ENCODE assay signal across 23 cellular contexts in the genomic region with DNA sequence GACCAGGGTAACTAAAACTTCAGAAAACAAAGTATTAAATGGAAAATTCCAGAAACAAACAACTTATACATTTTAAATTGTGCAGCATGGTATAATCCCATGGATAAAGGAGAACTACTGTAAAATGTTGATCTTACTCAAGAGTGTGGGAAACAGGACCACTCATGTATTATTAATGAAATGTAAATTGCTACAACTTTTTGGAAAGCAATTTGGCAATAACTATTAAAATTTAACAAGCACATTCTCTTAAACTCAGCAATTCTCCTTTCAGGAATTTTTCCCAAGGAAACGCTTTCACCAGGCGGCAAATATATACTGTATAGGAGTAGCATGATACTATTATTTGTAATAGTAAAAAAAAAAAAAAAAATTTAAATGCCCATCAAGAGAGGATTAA.
A peak's percentile ranks its signal among the peaks of the same experiment; 100 is the strongest.
DNase-seq lines count a peak whose midpoint lies in the region; ATAC-seq and TF ChIP-seq lines count a peak whose summit lies in the region.
"Had no signal": no experiment of that assay in that cellular context is flagged by ENCODE, and none has a peak within 500 bp of the region (broad histone marks: within the 10 kb centered on the region; RNA-seq: fewer than 3 reads in every experiment).

No MANE protein-coding gene starts in this region.

- peaks cover 16 to 22% of the 10 kb centered on the region in 2 experiments for H3K9me3 ChIP-seq in CD4-positive, CD25-positive, alpha-beta regulatory T cell (ENCODE audit: control insufficient read depth in 2 of 2, low read length in 2 of 2)
- no peaks in the 10 kb centered on the region for H3K9me3 ChIP-seq in MM.1S (replicated peaks; ENCODE audit: insufficient read depth, low read length)
- H3K9me3 ChIP-seq: BE2C had no signal

- no peak overlapping the region for H3K4me3 Mint-ChIP-seq in activated CD4-positive, alpha-beta T cell treated with anti-CD3 and anti-CD28 coated beads, Interleukin-2, amount 10 ng/mL, durations not matched to agents 7 days and 5 days
- peak overlapping the region in 1 of 4 donors; percentile 24 for H3K4me3 Mint-ChIP-seq in CD4-positive, CD25-positive, alpha-beta regulatory T cell

- TF ChIP-seq CTCF in MM.1S (IDR thresholded peaks at IDR 0.05; ENCODE audit: low read length) (no peak), fibroblast of villous mesenchyme (IDR thresholded peaks at IDR 0.05; ENCODE audit: insufficient read depth, low read depth, low read length) (no peak)

- no peak for ATAC-seq in CD4-positive, CD25-positive, alpha-beta regulatory T cell (ENCODE audit: low read depth in 2 of 2)
- no peak for ATAC-seq in GM18858 (IDR thresholded peaks at IDR 0.05; ENCODE audit: unreplicated experiment)
- ATAC-seq: HCT116, K562, PC-3 had no signal

- H3K27me3 Mint-ChIP-seq in activated CD4-positive, alpha-beta T cell treated with anti-CD3 and anti-CD28 coated beads, Interleukin-2, amount 10 ng/mL, durations not matched to agents 7 days and 5 days: no peaks in the 10 kb centered on the region
- H3K27me3 Mint-ChIP-seq in CD4-positive, CD25-positive, alpha-beta regulatory T cell: no peaks in the 10 kb centered on the region
- H3K27me3 Mint-ChIP-seq: CD4-positive, alpha-beta memory T cell had no signal

- H2AFZ ChIP-seq in MM.1S (ENCODE audit: low read length): no peak overlapping the region

- H3K27ac ChIP-seq in CD4-positive, CD25-positive, alpha-beta regulatory T cell (ENCODE audit: insufficient read depth, low read length, poor library complexity, severe bottlenecking): peak overlapping the region; percentile 90
- H3K27ac ChIP-seq in MM.1S (ENCODE audit: low read length): no peak overlapping the region

- no peak overlapping the region for H3K9ac ChIP-seq in MM.1S (ENCODE audit: low read length)

- no peaks in the 10 kb centered on the region for H3K79me2 ChIP-seq in MM.1S (ENCODE audit: low read length)

- H3F3A ChIP-seq in MM.1S (ENCODE audit: insufficient read depth, low read length): peaks cover 13% of the 10 kb centered on the region; the same call in 1 of the 2 replicates

- 0 out of 2 replicates have a peak overlapping the region, but pooled peaks have one; percentile 27 for H3K4me2 ChIP-seq in MM.1S (ENCODE audit: low read depth, low read length)

- POLR2A ChIA-PET in activated CD4-positive, alpha-beta T cell treated with anti-CD3 and anti-CD28 coated beads, Interleukin-2, amount 10 ng/mL, durations not matched to agents 7 days and 5 days (lab: Charles Lee): interaction anchor here (0.6 kb wide), 2 partner anchors 145 to 265 kb away, joined by 3 to 4 read pairs; no protein-coding TSS in a partner anchor

- no peaks in the 10 kb centered on the region for H3K27me3 ChIP-seq in CD4-positive, CD25-positive, alpha-beta regulatory T cell (ENCODE audit: control insufficient read depth, insufficient read depth, low read length)
- no peaks in the 10 kb centered on the region for H3K27me3 ChIP-seq in MM.1S (replicated peaks; ENCODE audit: insufficient read depth, low read length)
- H3K27me3 ChIP-seq: BE2C had no signal

- CTCF ChIA-PET in activated CD4-positive, alpha-beta T cell treated with anti-CD3 and anti-CD28 coated beads, Interleukin-2, amount 10 ng/mL, durations not matched to agents 7 days and 5 days (lab: Charles Lee): interaction anchor here (0.6 to 2.2 kb wide), 7 partner anchors 9 to 214 kb away, joined by 3 to 5 read pairs (median 3); no protein-coding TSS in a partner anchor

- DNase-seq in activated CD4-positive, alpha-beta T cell treated with anti-CD3 and anti-CD28 coated beads, Interleukin-2, amount 10 ng/mL, durations not matched to agents 7 days and 5 days: no peak
- DNase-seq in activated CD4-positive, alpha-beta T cell treated with anti-CD3 and anti-CD28 coated beads, Interleukin-2, amount 50 U/mL, for 48 hours: no peak
- DNase-seq in CD4-positive, CD25-positive, alpha-beta regulatory T cell: no peak
- DNase-seq in MM.1S (no peak), fibroblast of villous mesenchyme (ENCODE audit: low read depth) (peak; percentile 13), NCI-H187 treated with DMSO at 0.1 percent for 48 hours (lab: John Stamatoyannopoulos, UW) (no peak)
- no peak for DNase-seq in stimulated activated CD4-positive, alpha-beta T cell treated with anti-CD3 and anti-CD28 coated beads, Interleukin-15, amount 100 ng/mL, for 24 hours
- DNase-seq: BE2C; Calu3; CD4-positive, alpha-beta memory T cell; EL; GOT3; NCI-H1417; NCI-H1930; NCI-H226; NCI-H524; NCI-H82; PC-3; RPMI8226; SHP77 treated with DMSO at 0.1 percent for 48 hours had no signal

- no peaks in the 10 kb centered on the region for H3K36me3 ChIP-seq in CD4-positive, CD25-positive, alpha-beta regulatory T cell (ENCODE audit: control insufficient read depth, insufficient read depth, low read length)
- H3K36me3 ChIP-seq in MM.1S (replicated peaks; ENCODE audit: insufficient read depth, low read length): no peaks in the 10 kb centered on the region
- H3K36me3 ChIP-seq: BE2C had no signal

- peaks cover 43% of the 10 kb centered on the region for H3K4me1 Mint-ChIP-seq in activated CD4-positive, alpha-beta T cell treated with anti-CD3 and anti-CD28 coated beads, Interleukin-2, amount 10 ng/mL, durations not matched to agents 7 days and 5 days
- H3K4me1 Mint-ChIP-seq in CD4-positive, CD25-positive, alpha-beta regulatory T cell: peaks cover 23 to 42% (median 36%) of the 10 kb centered on the region in 4 donors

- H3K36me3 Mint-ChIP-seq in activated CD4-positive, alpha-beta T cell treated with anti-CD3 and anti-CD28 coated beads, Interleukin-2, amount 10 ng/mL, durations not matched to agents 7 days and 5 days (ENCODE audit: low read depth): peaks cover 17% of the 10 kb centered on the region
- no peaks in the 10 kb centered on the region for H3K36me3 Mint-ChIP-seq in CD4-positive, CD25-positive, alpha-beta regulatory T cell

- no peaks in the 10 kb centered on the region for H4K20me1 ChIP-seq in MM.1S (ENCODE audit: insufficient read depth, low read length)

- peaks cover 74% of the 10 kb centered on the region for H3K4me1 ChIP-seq in CD4-positive, CD25-positive, alpha-beta regulatory T cell (ENCODE audit: control insufficient read depth, insufficient read depth, low read length, poor library complexity, severe bottlenecking)
- peaks cover 23% of the 10 kb centered on the region for H3K4me1 ChIP-seq in MM.1S (ENCODE audit: low read length)
- H3K4me1 ChIP-seq: BE2C had no signal

- peak overlapping the region; percentile 10 for H3K27ac Mint-ChIP-seq in activated CD4-positive, alpha-beta T cell treated with anti-CD3 and anti-CD28 coated beads, Interleukin-2, amount 10 ng/mL, durations not matched to agents 7 days and 5 days
- H3K27ac Mint-ChIP-seq in CD4-positive, CD25-positive, alpha-beta regulatory T cell: no peak overlapping the region

- no peaks in the 10 kb centered on the region for H3K9me2 ChIP-seq in MM.1S (replicated peaks; ENCODE audit: insufficient read depth, low read length)

- H3K4me3 ChIP-seq in CD4-positive, CD25-positive, alpha-beta regulatory T cell (ENCODE audit: low read depth, low read length): peak overlapping the region; percentile 71
- H3K4me3 ChIP-seq in MM.1S (ENCODE audit: low read length) (no peak overlapping the region), fibroblast of villous mesenchyme (ENCODE audit: low read depth, low read length) (no peak overlapping the region)
- H3K4me3 ChIP-seq: K562 had no signal

- H3K9me3 Mint-ChIP-seq in activated CD4-positive, alpha-beta T cell treated with anti-CD3 and anti-CD28 coated beads, Interleukin-2, amount 10 ng/mL, durations not matched to agents 7 days and 5 days: peaks cover 5% of the 10 kb centered on the region
- H3K9me3 Mint-ChIP-seq in CD4-positive, CD25-positive, alpha-beta regulatory T cell: peaks cover 0 to 2% (median 0%) of the 10 kb centered on the region in 7 donors
